1 cellular context compared by ENCODE assay signal in the genomic region with DNA sequence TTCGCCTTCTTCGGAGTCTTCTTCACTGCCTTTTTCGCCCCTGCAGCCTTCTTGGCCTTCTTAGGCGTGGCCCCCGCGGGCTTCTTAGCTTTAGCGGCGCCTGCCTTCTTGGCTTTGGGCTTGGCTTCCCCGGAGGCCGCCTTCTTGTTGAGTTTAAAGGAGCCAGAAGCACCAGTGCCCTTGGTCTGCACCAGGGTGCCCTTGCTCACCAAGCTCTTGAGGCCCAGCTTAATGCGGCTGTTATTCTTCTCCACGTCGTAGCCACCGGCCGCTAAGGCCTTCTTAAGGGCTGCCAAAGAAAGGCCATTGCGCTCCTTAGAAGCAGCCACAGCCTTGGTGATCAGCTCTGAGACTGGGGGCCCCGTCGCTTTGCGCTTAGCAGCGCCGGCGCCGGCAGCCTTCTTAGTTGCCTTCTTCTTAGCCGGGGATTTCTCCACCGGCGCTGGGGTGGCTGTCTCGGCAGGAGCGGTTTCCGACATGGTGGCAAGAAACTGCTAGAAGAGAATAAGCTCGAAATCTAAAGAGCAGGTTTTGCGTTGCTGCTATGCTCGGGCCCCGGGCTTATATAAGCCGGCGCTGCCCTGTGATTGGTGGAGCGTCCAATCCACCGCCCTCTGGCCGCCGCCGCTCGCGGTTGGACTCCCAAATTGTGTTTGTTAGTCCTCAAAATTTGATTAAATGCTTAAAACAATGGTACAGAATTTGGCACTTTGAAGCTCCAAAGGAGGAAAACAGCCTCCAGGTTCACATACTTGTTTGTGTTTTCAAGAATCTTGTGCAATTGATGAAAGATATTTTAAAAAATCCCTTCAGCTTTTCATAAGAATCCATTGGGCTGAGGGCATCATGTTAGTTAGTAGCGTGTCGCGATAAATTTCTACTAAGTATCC.
TF ChIP-seq lines count a peak whose summit lies in the region.

No MANE protein-coding gene starts in this region.

TF ChIP-seq in HepG2, 621 proteins besides CTCF, POLR2A, EP300 and RAD21 (continued from another document and continues in another):
- 0 out of 2 replicates have a peak, but pooled peaks have one; percentile 8 for TF ChIP-seq SALL1 (CRISPR knock-in tag; IDR thresholded peaks at IDR 0.05)
- TF ChIP-seq NFYB (CRISPR knock-in tag; IDR thresholded peaks at IDR 0.05), result peak; percentile 83
- no peak for TF ChIP-seq NR2C2 (CRISPR knock-in tag; IDR thresholded peaks at IDR 0.05; ENCODE audit: borderline replicate concordance)
- 0 out of 2 replicates have a peak, but pooled peaks have one; percentile 51 for TF ChIP-seq ZNF296 (CRISPR knock-in tag; conservative IDR thresholded peaks at IDR 0.05)
- TF ChIP-seq THAP8 (CRISPR knock-in tag; IDR thresholded peaks at IDR 0.05; ENCODE audit: borderline replicate concordance), result no peak
- TF ChIP-seq, protein P1, sequence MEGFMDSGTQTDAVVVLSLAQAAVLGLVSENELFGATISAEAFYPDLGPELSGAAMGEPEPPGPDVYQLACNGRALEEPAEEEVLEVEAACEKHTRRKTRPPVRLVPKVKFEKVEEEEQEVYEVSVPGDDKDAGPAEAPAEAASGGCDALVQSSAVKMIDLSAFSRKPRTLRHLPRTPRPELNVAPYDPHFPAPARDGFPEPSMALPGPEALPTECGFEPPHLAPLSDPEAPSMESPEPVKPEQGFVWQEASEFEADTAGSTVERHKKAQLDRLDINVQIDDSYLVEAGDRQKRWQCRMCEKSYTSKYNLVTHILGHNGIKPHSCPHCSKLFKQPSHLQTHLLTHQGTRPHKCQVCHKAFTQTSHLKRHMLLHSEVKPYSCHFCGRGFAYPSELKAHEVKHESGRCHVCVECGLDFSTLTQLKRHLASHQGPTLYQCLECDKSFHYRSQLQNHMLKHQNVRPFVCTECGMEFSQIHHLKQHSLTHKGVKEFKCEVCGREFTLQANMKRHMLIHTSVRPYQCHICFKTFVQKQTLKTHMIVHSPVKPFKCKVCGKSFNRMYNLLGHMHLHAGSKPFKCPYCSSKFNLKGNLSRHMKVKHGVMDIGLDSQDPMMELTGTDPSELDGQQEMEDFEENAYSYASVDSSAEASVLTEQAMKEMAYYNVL (CRISPR knock-in tag; IDR thresholded peaks at IDR 0.05; ENCODE audit: borderline replicate concordance), result 0 out of 2 replicates have a peak, but pooled peaks have one; percentile 32
- TF ChIP-seq FIP1L1 (IDR thresholded peaks at IDR 0.05; ENCODE audit: borderline replicate concordance, insufficient read depth, low read depth, low read length), result peak; percentile 42; the same call in 1 of the 2 replicates
- TF ChIP-seq ZKSCAN5 (CRISPR knock-in tag; IDR thresholded peaks at IDR 0.05), result no peak
- TF ChIP-seq NFKB2 (CRISPR knock-in tag; IDR thresholded peaks at IDR 0.05; ENCODE audit: borderline replicate concordance), result peak; percentile 50; the same call in 1 of the 2 replicates
- TF ChIP-seq ZKSCAN1 (IDR thresholded peaks at IDR 0.05; ENCODE audit: low read length), result no peak
- TF ChIP-seq, protein P2, sequence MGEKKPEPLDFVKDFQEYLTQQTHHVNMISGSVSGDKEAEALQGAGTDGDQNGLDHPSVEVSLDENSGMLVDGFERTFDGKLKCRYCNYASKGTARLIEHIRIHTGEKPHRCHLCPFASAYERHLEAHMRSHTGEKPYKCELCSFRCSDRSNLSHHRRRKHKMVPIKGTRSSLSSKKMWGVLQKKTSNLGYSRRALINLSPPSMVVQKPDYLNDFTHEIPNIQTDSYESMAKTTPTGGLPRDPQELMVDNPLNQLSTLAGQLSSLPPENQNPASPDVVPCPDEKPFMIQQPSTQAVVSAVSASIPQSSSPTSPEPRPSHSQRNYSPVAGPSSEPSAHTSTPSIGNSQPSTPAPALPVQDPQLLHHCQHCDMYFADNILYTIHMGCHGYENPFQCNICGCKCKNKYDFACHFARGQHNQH (CRISPR knock-in tag; IDR thresholded peaks at IDR 0.05), result no peak
- no peak for TF ChIP-seq RERE (CRISPR knock-in tag; IDR thresholded peaks at IDR 0.05; ENCODE audit: low read depth)
- no peak for TF ChIP-seq PAXIP1 (CRISPR knock-in tag; conservative IDR thresholded peaks at IDR 0.05)
- 0 out of 2 replicates have a peak, but pooled peaks have one; percentile 26 for TF ChIP-seq SPEN (CRISPR knock-in tag; IDR thresholded peaks at IDR 0.05; ENCODE audit: low read depth)
- no peak for TF ChIP-seq PLSCR1 (CRISPR knock-in tag; IDR thresholded peaks at IDR 0.05; ENCODE audit: borderline replicate concordance)
- TF ChIP-seq MLLT10 (CRISPR knock-in tag; IDR thresholded peaks at IDR 0.05), result no peak
- no peak for TF ChIP-seq KDM5A (IDR thresholded peaks at IDR 0.05; ENCODE audit: borderline replicate concordance, low read length)
- 0 out of 2 replicates have a peak, but pooled peaks have one; percentile 21 for TF ChIP-seq ZNF441 (CRISPR knock-in tag; IDR thresholded peaks at IDR 0.05; ENCODE audit: borderline replicate concordance)
- peak; percentile 24 for TF ChIP-seq SAP130 (CRISPR knock-in tag; IDR thresholded peaks at IDR 0.05; ENCODE audit: low read depth)
- TF ChIP-seq DRAP1 (CRISPR knock-in tag; IDR thresholded peaks at IDR 0.05), result peak; percentile 85
- TF ChIP-seq, protein P3, sequence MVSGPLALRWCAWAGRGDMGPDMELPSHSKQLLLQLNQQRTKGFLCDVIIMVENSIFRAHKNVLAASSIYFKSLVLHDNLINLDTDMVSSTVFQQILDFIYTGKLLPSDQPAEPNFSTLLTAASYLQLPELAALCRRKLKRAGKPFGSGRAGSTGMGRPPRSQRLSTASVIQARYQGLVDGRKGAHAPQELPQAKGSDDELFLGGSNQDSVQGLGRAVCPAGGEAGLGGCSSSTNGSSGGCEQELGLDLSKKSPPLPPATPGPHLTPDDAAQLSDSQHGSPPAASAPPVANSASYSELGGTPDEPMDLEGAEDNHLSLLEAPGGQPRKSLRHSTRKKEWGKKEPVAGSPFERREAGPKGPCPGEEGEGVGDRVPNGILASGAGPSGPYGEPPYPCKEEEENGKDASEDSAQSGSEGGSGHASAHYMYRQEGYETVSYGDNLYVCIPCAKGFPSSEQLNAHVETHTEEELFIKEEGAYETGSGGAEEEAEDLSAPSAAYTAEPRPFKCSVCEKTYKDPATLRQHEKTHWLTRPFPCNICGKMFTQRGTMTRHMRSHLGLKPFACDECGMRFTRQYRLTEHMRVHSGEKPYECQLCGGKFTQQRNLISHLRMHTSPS (CRISPR knock-in tag; IDR thresholded peaks at IDR 0.05; ENCODE audit: low read depth), result no peak
- no peak for TF ChIP-seq ZFP36L1 (CRISPR knock-in tag; IDR thresholded peaks at IDR 0.05)
- TF ChIP-seq ZSCAN31 (CRISPR knock-in tag; IDR thresholded peaks at IDR 0.05; ENCODE audit: low read depth), result peak; percentile 66; the same call in 1 of the 2 replicates
- 0 out of 2 replicates have a peak, but pooled peaks have one; percentile 71 for TF ChIP-seq ZNF256 (CRISPR knock-in tag; conservative IDR thresholded peaks at IDR 0.05)
- 0 out of 2 replicates have a peak, but pooled peaks have one; percentile 45 for TF ChIP-seq SP4 (CRISPR knock-in tag; IDR thresholded peaks at IDR 0.05)
- TF ChIP-seq MED1 (CRISPR knock-in tag; IDR thresholded peaks at IDR 0.05), result peak; percentile 46; the same call in 1 of the 2 replicates
- TF ChIP-seq HOXA3 (CRISPR knock-in tag; IDR thresholded peaks at IDR 0.05), result 0 out of 2 replicates have a peak, but pooled peaks have one; percentile 35
- TF ChIP-seq FOXJ3 (CRISPR knock-in tag; IDR thresholded peaks at IDR 0.05; ENCODE audit: borderline replicate concordance), result 0 out of 2 replicates have a peak, but pooled peaks have one; percentile 21
- no peak for TF ChIP-seq ARNT2 (CRISPR knock-in tag; IDR thresholded peaks at IDR 0.05; ENCODE audit: low read depth)
- no peak for TF ChIP-seq ZNF616 (CRISPR knock-in tag; IDR thresholded peaks at IDR 0.05; ENCODE audit: low read depth)
- 0 out of 2 replicates have a peak, but pooled peaks have one; percentile 74 for TF ChIP-seq ZUFSP (CRISPR knock-in tag; IDR thresholded peaks at IDR 0.05; ENCODE audit: borderline replicate concordance)
- TF ChIP-seq ZNF614 (CRISPR knock-in tag; IDR thresholded peaks at IDR 0.05; ENCODE audit: borderline replicate concordance), result 0 out of 2 replicates have a peak, but pooled peaks have one; percentile 32
